In genomic region chr1:32813941-32814739, GRCh38 we compare ENCODE assay signal across 1 cellular context.
TF ChIP-seq lines count a peak whose summit lies in the region.

No MANE protein-coding gene starts in this region.

TF ChIP-seq in K562, 482 proteins besides CTCF, POLR2A, EP300 and RAD21 (continues in another document):
- TF ChIP-seq PREB (CRISPR knock-in tag; IDR thresholded peaks at IDR 0.05) (no peak), HLTF (IDR thresholded peaks at IDR 0.05) (0 out of 2 replicates have a peak, but pooled peaks have one; percentile 57), HNRNPLL (IDR thresholded peaks at IDR 0.05; ENCODE audit: low read depth, low read length, poor library complexity, severe bottlenecking) (no peak), HDAC8 (tag; IDR thresholded peaks at IDR 0.05) (no peak), NFXL1 (CRISPR knock-in tag; IDR thresholded peaks at IDR 0.05) (no peak), POLR3A (IDR thresholded peaks at IDR 0.05; ENCODE audit: borderline replicate concordance, extremely low read depth, insufficient read depth, insufficient read length) (no peak), BRCA1 (IDR thresholded peaks at IDR 0.05) (no peak), BRCA1 (CRISPR knock-in tag; IDR thresholded peaks at IDR 0.05) (no peak), DIDO1 (tag; IDR thresholded peaks at IDR 0.05; ENCODE audit: low read depth) (no peak), KAT8 (IDR thresholded peaks at IDR 0.05; ENCODE audit: low read depth) (no peak), NUFIP1 (IDR thresholded peaks at IDR 0.05; ENCODE audit: partially characterized antibody) (no peak), PHTF2 (CRISPR knock-in tag; IDR thresholded peaks at IDR 0.05) (no peak), ETV1 (tag; conservative IDR thresholded peaks at IDR 0.05; ENCODE audit: low read depth) (0 out of 2 replicates have a peak, but pooled peaks have one; percentile 17), MAFK (IDR thresholded peaks at IDR 0.05; ENCODE audit: low read length) (peak; percentile 22; the same call in 1 of the 2 replicates), HNRNPK (IDR thresholded peaks at IDR 0.05; ENCODE audit: low read depth, low read length, poor library complexity, severe bottlenecking) (no peak), ZNF644 (tag; IDR thresholded peaks at IDR 0.05; ENCODE audit: low read depth) (peak; percentile 58; the same call in 1 of the 2 replicates), NCOA2 (IDR thresholded peaks at IDR 0.05; ENCODE audit: partially characterized antibody in 2 of 2) (no peak), BRD4 (IDR thresholded peaks at IDR 0.05) (no peak), IRF2 (CRISPR knock-in tag; IDR thresholded peaks at IDR 0.05) (no peak), PTTG1 (tag; IDR thresholded peaks at IDR 0.05; ENCODE audit: low read depth) (no peak), ZNF77 (CRISPR knock-in tag; IDR thresholded peaks at IDR 0.05) (no peak), POLR2AphosphoS5 (IDR thresholded peaks at IDR 0.05; ENCODE audit: control insufficient read depth, insufficient read depth, low read depth, low read length) (peak; percentile 40; the same call in 1 of the 2 replicates), MYC (IDR thresholded peaks at IDR 0.05; ENCODE audit: low read depth, low read length) (no peak), MYC (CRISPR knock-in tag; IDR thresholded peaks at IDR 0.05; ENCODE audit: borderline replicate concordance, low read depth) (no peak), ATF1 (CRISPR knock-in tag; IDR thresholded peaks at IDR 0.05) (no peak), ATF1 (tag; IDR thresholded peaks at IDR 0.05) (peak; percentile 62), ZNF395 (CRISPR knock-in tag; IDR thresholded peaks at IDR 0.05) (no peak), FOXJ2 (tag; IDR thresholded peaks at IDR 0.05) (no peak), CBX8 (IDR thresholded peaks at IDR 0.05; ENCODE audit: borderline replicate concordance, extremely low read depth, low read depth, low read length, poor library complexity, severe bottlenecking) (no peak), PRDM10 (IDR thresholded peaks at IDR 0.05; ENCODE audit: partially characterized antibody) (no peak), ZC3H8 (IDR thresholded peaks at IDR 0.05) (no peak), NEUROD1 (IDR thresholded peaks at IDR 0.05; ENCODE audit: borderline replicate concordance, low read depth, low read length, partially characterized antibody) (no peak), CEBPG (CRISPR knock-in tag; IDR thresholded peaks at IDR 0.05) (peak; percentile 99), CEBPG (tag; conservative IDR thresholded peaks at IDR 0.05 in 1 of 2, IDR thresholded peaks at IDR 0.05 in 1 of 2) (peak; percentile 98), AFF1 (IDR thresholded peaks at IDR 0.05; ENCODE audit: low read depth in 1 of 2, partially characterized antibody in 2 of 2) (peak; percentile 30 to 88), ZNF143 (CRISPR knock-in tag; IDR thresholded peaks at IDR 0.05) (no peak), ZSCAN32 (CRISPR knock-in tag; IDR thresholded peaks at IDR 0.05) (0 out of 2 replicates have a peak, but pooled peaks have one; percentile 16), ILF3 (IDR thresholded peaks at IDR 0.05; ENCODE audit: borderline replicate concordance) (no peak), ZNF592 (IDR thresholded peaks at IDR 0.05) (peak; percentile 42; the same call in 1 of the 2 replicates), SIX5 (IDR thresholded peaks at IDR 0.05; ENCODE audit: borderline replicate concordance in 1 of 2, insufficient read depth in 1 of 2, low read depth in 1 of 2, low read length in 2 of 2) (no peak)
- TF ChIP-seq, protein P1, sequence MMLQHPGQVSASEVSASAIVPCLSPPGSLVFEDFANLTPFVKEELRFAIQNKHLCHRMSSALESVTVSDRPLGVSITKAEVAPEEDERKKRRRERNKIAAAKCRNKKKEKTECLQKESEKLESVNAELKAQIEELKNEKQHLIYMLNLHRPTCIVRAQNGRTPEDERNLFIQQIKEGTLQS (IDR thresholded peaks at IDR 0.05) = peak; percentile 100
- TF ChIP-seq, protein P1 (CRISPR knock-in tag; conservative IDR thresholded peaks at IDR 0.05) = peak; percentile 98
- TF ChIP-seq, protein P2, sequence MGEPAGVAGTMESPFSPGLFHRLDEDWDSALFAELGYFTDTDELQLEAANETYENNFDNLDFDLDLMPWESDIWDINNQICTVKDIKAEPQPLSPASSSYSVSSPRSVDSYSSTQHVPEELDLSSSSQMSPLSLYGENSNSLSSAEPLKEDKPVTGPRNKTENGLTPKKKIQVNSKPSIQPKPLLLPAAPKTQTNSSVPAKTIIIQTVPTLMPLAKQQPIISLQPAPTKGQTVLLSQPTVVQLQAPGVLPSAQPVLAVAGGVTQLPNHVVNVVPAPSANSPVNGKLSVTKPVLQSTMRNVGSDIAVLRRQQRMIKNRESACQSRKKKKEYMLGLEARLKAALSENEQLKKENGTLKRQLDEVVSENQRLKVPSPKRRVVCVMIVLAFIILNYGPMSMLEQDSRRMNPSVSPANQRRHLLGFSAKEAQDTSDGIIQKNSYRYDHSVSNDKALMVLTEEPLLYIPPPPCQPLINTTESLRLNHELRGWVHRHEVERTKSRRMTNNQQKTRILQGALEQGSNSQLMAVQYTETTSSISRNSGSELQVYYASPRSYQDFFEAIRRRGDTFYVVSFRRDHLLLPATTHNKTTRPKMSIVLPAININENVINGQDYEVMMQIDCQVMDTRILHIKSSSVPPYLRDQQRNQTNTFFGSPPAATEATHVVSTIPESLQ (CRISPR knock-in tag; IDR thresholded peaks at IDR 0.05) = no peak
- TF ChIP-seq, protein P3, sequence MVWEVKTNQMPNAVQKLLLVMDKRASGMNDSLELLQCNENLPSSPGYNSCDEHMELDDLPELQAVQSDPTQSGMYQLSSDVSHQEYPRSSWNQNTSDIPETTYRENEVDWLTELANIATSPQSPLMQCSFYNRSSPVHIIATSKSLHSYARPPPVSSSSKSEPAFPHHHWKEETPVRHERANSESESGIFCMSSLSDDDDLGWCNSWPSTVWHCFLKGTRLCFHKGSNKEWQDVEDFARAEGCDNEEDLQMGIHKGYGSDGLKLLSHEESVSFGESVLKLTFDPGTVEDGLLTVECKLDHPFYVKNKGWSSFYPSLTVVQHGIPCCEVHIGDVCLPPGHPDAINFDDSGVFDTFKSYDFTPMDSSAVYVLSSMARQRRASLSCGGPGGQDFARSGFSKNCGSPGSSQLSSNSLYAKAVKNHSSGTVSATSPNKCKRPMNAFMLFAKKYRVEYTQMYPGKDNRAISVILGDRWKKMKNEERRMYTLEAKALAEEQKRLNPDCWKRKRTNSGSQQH (CRISPR knock-in tag; IDR thresholded peaks at IDR 0.05) = peak; percentile 79; the same call in 1 of the 2 replicates
